Comparison of ENCODE assay signal across 1 cellular context in the genomic region with DNA sequence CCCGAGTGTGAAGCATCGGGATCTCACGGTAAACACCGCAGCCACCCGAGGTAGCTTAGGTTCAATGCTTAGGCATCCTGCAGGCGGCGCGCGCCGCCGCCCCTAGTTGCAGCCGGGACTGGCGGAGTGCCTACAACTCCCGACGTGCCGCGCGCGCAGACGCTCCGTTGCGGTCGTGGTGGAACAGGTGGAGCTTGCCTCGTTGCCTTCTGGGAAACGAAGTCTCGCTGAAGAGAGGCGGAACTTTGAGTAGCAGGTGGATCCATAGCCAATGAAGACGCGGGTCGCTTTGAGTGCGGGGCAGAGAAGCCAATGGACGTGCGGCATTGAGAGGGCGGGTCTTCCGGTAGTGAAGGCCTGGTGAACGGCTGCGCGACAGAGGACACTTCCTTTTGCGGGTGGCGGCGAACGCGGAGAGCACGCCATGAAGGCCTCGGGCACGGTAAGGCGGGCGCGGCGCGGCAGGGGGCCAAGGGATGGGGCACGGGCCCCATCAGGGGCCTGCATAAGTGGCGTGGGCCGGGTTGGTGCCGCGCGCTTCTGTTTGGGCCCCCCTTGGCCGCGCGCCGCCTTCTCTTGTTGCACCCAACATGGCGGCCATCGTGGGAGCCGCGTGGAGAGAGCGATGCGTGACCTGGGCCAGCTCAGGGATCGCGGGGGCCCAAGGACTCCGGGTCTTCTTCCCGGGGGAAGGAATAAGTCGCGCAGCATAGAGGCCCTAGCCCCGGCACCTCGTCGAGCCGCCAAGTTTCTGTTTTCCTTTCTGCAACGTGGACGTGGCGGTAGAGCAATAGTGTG.
TF ChIP-seq lines count a peak whose summit lies in the region.

A gene (plus strand): TSS at position 378 of the 798 bp plus-strand sequence. CDS start 47 bp downstream, at position 425.

TF ChIP-seq in HepG2, 621 proteins besides CTCF, POLR2A, EP300 and RAD21 (continued from another document and continues in another):
- TF ChIP-seq, protein P1, sequence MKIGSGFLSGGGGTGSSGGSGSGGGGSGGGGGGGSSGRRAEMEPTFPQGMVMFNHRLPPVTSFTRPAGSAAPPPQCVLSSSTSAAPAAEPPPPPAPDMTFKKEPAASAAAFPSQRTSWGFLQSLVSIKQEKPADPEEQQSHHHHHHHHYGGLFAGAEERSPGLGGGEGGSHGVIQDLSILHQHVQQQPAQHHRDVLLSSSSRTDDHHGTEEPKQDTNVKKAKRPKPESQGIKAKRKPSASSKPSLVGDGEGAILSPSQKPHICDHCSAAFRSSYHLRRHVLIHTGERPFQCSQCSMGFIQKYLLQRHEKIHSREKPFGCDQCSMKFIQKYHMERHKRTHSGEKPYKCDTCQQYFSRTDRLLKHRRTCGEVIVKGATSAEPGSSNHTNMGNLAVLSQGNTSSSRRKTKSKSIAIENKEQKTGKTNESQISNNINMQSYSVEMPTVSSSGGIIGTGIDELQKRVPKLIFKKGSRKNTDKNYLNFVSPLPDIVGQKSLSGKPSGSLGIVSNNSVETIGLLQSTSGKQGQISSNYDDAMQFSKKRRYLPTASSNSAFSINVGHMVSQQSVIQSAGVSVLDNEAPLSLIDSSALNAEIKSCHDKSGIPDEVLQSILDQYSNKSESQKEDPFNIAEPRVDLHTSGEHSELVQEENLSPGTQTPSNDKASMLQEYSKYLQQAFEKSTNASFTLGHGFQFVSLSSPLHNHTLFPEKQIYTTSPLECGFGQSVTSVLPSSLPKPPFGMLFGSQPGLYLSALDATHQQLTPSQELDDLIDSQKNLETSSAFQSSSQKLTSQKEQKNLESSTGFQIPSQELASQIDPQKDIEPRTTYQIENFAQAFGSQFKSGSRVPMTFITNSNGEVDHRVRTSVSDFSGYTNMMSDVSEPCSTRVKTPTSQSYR (CRISPR knock-in tag; IDR thresholded peaks at IDR 0.05; ENCODE audit: borderline replicate concordance), result no peak
- TF ChIP-seq, protein P2, sequence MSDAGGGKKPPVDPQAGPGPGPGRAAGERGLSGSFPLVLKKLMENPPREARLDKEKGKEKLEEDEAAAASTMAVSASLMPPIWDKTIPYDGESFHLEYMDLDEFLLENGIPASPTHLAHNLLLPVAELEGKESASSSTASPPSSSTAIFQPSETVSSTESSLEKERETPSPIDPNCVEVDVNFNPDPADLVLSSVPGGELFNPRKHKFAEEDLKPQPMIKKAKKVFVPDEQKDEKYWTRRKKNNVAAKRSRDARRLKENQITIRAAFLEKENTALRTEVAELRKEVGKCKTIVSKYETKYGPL (CRISPR knock-in tag; IDR thresholded peaks at IDR 0.05), result no peak
- no peak; the same call in 1 of the 2 replicates for TF ChIP-seq ZNF547 (CRISPR knock-in tag; IDR thresholded peaks at IDR 0.05)
- peak; percentile 98 for TF ChIP-seq SP2 (CRISPR knock-in tag; IDR thresholded peaks at IDR 0.05)
- TF ChIP-seq TP53 (CRISPR knock-in tag; conservative IDR thresholded peaks at IDR 0.05), result no peak; the same call in 1 of the 2 replicates
- TF ChIP-seq, protein P3, sequence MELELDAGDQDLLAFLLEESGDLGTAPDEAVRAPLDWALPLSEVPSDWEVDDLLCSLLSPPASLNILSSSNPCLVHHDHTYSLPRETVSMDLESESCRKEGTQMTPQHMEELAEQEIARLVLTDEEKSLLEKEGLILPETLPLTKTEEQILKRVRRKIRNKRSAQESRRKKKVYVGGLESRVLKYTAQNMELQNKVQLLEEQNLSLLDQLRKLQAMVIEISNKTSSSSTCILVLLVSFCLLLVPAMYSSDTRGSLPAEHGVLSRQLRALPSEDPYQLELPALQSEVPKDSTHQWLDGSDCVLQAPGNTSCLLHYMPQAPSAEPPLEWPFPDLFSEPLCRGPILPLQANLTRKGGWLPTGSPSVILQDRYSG (CRISPR knock-in tag; IDR thresholded peaks at IDR 0.05), result no peak; the same call in 1 of the 2 replicates
- TF ChIP-seq KDM1A (CRISPR knock-in tag; IDR thresholded peaks at IDR 0.05), result no peak
- TF ChIP-seq, protein P4, sequence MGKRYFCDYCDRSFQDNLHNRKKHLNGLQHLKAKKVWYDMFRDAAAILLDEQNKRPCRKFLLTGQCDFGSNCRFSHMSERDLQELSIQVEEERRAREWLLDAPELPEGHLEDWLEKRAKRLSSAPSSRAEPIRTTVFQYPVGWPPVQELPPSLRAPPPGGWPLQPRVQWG (CRISPR knock-in tag; IDR thresholded peaks at IDR 0.05; ENCODE audit: borderline replicate concordance, low read depth), result no peak
- TF ChIP-seq ELF1 (CRISPR knock-in tag; IDR thresholded peaks at IDR 0.05), result peak; percentile 91
- TF ChIP-seq ATF7 (IDR thresholded peaks at IDR 0.05), result no peak
- TF ChIP-seq ATF7 (CRISPR knock-in tag; IDR thresholded peaks at IDR 0.05), result no peak
- TF ChIP-seq ZNF230 (CRISPR knock-in tag; IDR thresholded peaks at IDR 0.05), result no peak
- no peak for TF ChIP-seq FIP1L1 (IDR thresholded peaks at IDR 0.05; ENCODE audit: borderline replicate concordance, insufficient read depth, low read depth, low read length)
- no peak for TF ChIP-seq MZF1 (CRISPR knock-in tag; IDR thresholded peaks at IDR 0.05; ENCODE audit: borderline replicate concordance)
- TF ChIP-seq NFKB2 (CRISPR knock-in tag; IDR thresholded peaks at IDR 0.05; ENCODE audit: borderline replicate concordance), result peak; percentile 55
- TF ChIP-seq ZNF614 (CRISPR knock-in tag; IDR thresholded peaks at IDR 0.05; ENCODE audit: borderline replicate concordance), result no peak; the same call in 1 of the 2 replicates
- TF ChIP-seq ZNF713 (CRISPR knock-in tag; IDR thresholded peaks at IDR 0.05), result 0 out of 2 replicates have a peak, but pooled peaks have one; percentile 62
- TF ChIP-seq FOXM1 (CRISPR knock-in tag; IDR thresholded peaks at IDR 0.05), result 0 out of 2 replicates have a peak, but pooled peaks have one; percentile 46
- TF ChIP-seq ZNF432 (CRISPR knock-in tag; IDR thresholded peaks at IDR 0.05; ENCODE audit: borderline replicate concordance), result no peak
- TF ChIP-seq ZNF224 (CRISPR knock-in tag; IDR thresholded peaks at IDR 0.05), result no peak
- no peak for TF ChIP-seq JUNB (CRISPR knock-in tag; IDR thresholded peaks at IDR 0.05; ENCODE audit: borderline replicate concordance)
- TF ChIP-seq BORCS8-MEF2B (CRISPR knock-in tag; IDR thresholded peaks at IDR 0.05), result peak; percentile 87
- no peak for TF ChIP-seq KDM5B (CRISPR knock-in tag; IDR thresholded peaks at IDR 0.05; ENCODE audit: borderline replicate concordance)
- peak; percentile 83 for TF ChIP-seq SAP130 (CRISPR knock-in tag; IDR thresholded peaks at IDR 0.05; ENCODE audit: low read depth)
- peak; percentile 93 for TF ChIP-seq PHF8 (CRISPR knock-in tag; IDR thresholded peaks at IDR 0.05)
- no peak for TF ChIP-seq CHD2 (IDR thresholded peaks at IDR 0.05; ENCODE audit: low read depth, low read length)
- TF ChIP-seq, protein P5, sequence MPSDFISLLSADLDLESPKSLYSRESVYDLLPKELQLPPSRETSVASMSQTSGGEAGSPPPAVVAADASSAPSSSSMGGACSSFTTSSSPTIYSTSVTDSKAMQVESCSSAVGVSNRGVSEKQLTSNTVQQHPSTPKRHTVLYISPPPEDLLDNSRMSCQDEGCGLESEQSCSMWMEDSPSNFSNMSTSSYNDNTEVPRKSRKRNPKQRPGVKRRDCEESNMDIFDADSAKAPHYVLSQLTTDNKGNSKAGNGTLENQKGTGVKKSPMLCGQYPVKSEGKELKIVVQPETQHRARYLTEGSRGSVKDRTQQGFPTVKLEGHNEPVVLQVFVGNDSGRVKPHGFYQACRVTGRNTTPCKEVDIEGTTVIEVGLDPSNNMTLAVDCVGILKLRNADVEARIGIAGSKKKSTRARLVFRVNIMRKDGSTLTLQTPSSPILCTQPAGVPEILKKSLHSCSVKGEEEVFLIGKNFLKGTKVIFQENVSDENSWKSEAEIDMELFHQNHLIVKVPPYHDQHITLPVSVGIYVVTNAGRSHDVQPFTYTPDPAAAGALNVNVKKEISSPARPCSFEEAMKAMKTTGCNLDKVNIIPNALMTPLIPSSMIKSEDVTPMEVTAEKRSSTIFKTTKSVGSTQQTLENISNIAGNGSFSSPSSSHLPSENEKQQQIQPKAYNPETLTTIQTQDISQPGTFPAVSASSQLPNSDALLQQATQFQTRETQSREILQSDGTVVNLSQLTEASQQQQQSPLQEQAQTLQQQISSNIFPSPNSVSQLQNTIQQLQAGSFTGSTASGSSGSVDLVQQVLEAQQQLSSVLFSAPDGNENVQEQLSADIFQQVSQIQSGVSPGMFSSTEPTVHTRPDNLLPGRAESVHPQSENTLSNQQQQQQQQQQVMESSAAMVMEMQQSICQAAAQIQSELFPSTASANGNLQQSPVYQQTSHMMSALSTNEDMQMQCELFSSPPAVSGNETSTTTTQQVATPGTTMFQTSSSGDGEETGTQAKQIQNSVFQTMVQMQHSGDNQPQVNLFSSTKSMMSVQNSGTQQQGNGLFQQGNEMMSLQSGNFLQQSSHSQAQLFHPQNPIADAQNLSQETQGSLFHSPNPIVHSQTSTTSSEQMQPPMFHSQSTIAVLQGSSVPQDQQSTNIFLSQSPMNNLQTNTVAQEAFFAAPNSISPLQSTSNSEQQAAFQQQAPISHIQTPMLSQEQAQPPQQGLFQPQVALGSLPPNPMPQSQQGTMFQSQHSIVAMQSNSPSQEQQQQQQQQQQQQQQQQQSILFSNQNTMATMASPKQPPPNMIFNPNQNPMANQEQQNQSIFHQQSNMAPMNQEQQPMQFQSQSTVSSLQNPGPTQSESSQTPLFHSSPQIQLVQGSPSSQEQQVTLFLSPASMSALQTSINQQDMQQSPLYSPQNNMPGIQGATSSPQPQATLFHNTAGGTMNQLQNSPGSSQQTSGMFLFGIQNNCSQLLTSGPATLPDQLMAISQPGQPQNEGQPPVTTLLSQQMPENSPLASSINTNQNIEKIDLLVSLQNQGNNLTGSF (CRISPR knock-in tag; IDR thresholded peaks at IDR 0.05), result peak; percentile 59
- TF ChIP-seq PHF21A (CRISPR knock-in tag; IDR thresholded peaks at IDR 0.05), result no peak; the same call in 1 of the 2 replicates
- TF ChIP-seq ZNF530 (CRISPR knock-in tag; IDR thresholded peaks at IDR 0.05; ENCODE audit: low read depth), result no peak
- peak; percentile 98 for TF ChIP-seq DR1 (CRISPR knock-in tag; IDR thresholded peaks at IDR 0.05)
- no peak for TF ChIP-seq CCDC6 (CRISPR knock-in tag; IDR thresholded peaks at IDR 0.05)
- no peak for TF ChIP-seq CBX5 (CRISPR knock-in tag; IDR thresholded peaks at IDR 0.05; ENCODE audit: borderline replicate concordance)
- TF ChIP-seq AGO1 (IDR thresholded peaks at IDR 0.05; ENCODE audit: low read depth, low read length, poor library complexity, severe bottlenecking), result peak; percentile 36
- TF ChIP-seq ARID2 (CRISPR knock-in tag; IDR thresholded peaks at IDR 0.05; ENCODE audit: borderline replicate concordance), result no peak
- TF ChIP-seq FOSL1 (CRISPR knock-in tag; IDR thresholded peaks at IDR 0.05; ENCODE audit: borderline replicate concordance), result no peak
- TF ChIP-seq ZFYVE20 (CRISPR knock-in tag; IDR thresholded peaks at IDR 0.05; ENCODE audit: borderline replicate concordance, low read depth), result no peak
- peak; percentile 73 for TF ChIP-seq ZNF205 (CRISPR knock-in tag; IDR thresholded peaks at IDR 0.05)
- TF ChIP-seq, protein P6, sequence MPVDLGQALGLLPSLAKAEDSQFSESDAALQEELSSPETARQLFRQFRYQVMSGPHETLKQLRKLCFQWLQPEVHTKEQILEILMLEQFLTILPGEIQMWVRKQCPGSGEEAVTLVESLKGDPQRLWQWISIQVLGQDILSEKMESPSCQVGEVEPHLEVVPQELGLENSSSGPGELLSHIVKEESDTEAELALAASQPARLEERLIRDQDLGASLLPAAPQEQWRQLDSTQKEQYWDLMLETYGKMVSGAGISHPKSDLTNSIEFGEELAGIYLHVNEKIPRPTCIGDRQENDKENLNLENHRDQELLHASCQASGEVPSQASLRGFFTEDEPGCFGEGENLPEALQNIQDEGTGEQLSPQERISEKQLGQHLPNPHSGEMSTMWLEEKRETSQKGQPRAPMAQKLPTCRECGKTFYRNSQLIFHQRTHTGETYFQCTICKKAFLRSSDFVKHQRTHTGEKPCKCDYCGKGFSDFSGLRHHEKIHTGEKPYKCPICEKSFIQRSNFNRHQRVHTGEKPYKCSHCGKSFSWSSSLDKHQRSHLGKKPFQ (CRISPR knock-in tag; IDR thresholded peaks at IDR 0.05; ENCODE audit: insufficient replicate concordance), result peak; percentile 90
- peak; percentile 37; the same call in 1 of the 2 replicates for TF ChIP-seq GATAD2A (CRISPR knock-in tag; IDR thresholded peaks at IDR 0.05)
- TF ChIP-seq SRSF4 (IDR thresholded peaks at IDR 0.05; ENCODE audit: low read depth, low read length, poor library complexity, severe bottlenecking), result no peak
- no peak for TF ChIP-seq ZNF557 (CRISPR knock-in tag; IDR thresholded peaks at IDR 0.05)
- no peak for TF ChIP-seq ZNF17 (CRISPR knock-in tag; IDR thresholded peaks at IDR 0.05)
- TF ChIP-seq ZNF180 (CRISPR knock-in tag; IDR thresholded peaks at IDR 0.05; ENCODE audit: borderline replicate concordance, low read depth), result no peak
- TF ChIP-seq ZNF644 (CRISPR knock-in tag; IDR thresholded peaks at IDR 0.05; ENCODE audit: low read depth), result no peak
- no peak for TF ChIP-seq HOXA7 (CRISPR knock-in tag; IDR thresholded peaks at IDR 0.05)
- TF ChIP-seq ZNF207 (IDR thresholded peaks at IDR 0.05; ENCODE audit: borderline replicate concordance), result no peak
- TF ChIP-seq, protein P7, sequence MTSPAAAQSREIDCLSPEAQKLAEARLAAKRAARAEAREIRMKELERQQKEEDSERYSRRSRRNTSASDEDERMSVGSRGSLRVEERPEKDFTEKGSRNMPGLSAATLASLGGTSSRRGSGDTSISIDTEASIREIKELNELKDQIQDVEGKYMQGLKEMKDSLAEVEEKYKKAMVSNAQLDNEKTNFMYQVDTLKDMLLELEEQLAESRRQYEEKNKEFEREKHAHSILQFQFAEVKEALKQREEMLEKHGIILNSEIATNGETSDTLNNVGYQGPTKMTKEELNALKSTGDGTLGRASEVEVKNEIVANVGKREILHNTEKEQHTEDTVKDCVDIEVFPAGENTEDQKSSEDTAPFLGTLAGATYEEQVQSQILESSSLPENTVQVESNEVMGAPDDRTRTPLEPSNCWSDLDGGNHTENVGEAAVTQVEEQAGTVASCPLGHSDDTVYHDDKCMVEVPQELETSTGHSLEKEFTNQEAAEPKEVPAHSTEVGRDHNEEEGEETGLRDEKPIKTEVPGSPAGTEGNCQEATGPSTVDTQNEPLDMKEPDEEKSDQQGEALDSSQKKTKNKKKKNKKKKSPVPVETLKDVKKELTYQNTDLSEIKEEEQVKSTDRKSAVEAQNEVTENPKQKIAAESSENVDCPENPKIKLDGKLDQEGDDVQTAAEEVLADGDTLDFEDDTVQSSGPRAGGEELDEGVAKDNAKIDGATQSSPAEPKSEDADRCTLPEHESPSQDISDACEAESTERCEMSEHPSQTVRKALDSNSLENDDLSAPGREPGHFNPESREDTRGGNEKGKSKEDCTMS (CRISPR knock-in tag; conservative IDR thresholded peaks at IDR 0.05), result no peak
- peak; percentile 69; the same call in 1 of the 2 replicates for TF ChIP-seq FOXK2 (IDR thresholded peaks at IDR 0.05)
- TF ChIP-seq SP5 (CRISPR knock-in tag; IDR thresholded peaks at IDR 0.05; ENCODE audit: borderline replicate concordance, low read depth), result no peak
- TF ChIP-seq ZNF274 (CRISPR knock-in tag; IDR thresholded peaks at IDR 0.05), result no peak
